In the genomic region with DNA sequence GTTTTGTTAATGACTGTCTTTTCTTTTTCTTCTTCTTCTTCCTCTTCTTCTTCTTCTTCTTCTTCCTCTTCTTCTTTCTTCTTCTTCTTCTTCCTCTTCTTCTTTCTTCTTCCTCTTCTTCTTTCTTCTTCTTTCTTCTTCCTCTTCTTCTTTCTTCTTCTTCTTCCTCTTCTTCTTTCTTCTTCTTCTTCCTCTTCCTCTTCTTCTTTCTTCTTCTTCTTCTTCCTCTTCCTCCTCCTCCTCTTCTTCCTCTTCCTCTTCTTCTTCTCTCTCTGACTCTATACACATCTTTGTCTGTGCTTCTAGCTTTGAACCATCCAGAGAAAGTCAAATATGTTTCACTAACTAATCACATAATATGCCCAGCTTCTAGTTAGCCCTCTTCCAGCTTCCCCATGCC, we compare ENCODE assay signal across 6 cellular contexts.
DNase-seq lines count a peak whose midpoint lies in the region; ATAC-seq and TF ChIP-seq lines count a peak whose summit lies in the region.
"Not testable (repeated sequence)": the region's sequence is repeated elsewhere in the genome, so short reads cannot be mapped to it uniquely, and the experiment has no call there.

No MANE protein-coding gene starts in this region.

- CTCF ChIA-PET in HEK293 (lab: Yijun Ruan, JAX): interaction anchor here (0.7 kb wide), 1 partner anchor 14 kb away, joined by 4 read pairs; no protein-coding TSS in a partner anchor
- CTCF ChIA-PET in activated B cell treated with CpG ODN at 0.5 μM for 24 hours (lab: Charles Lee): not testable (repeated sequence)

- peak overlapping the region; percentile 74 for H2AFZ ChIP-seq in SU-DHL-6 (ENCODE audit: low read depth, low read length, severe bottlenecking)

- H3K27ac ChIP-seq in HEK293 (ENCODE audit: extremely low read depth, low read depth, low read length); SU-DHL-6 (ENCODE audit: low read depth, low read length): not testable (repeated sequence)

- H3K9me2 ChIP-seq in SU-DHL-6 (replicated peaks; ENCODE audit: insufficient read depth, low read length): not testable (repeated sequence)

- H3K9me3 ChIP-seq in HEK293 (ENCODE audit: control insufficient read depth, insufficient read depth, low read depth, low read length); SU-DHL-6 (ENCODE audit: insufficient read depth, low read length): not testable (repeated sequence)

- POLR2A ChIA-PET in HEK293 (lab: Yijun Ruan, JAX); activated B cell treated with CpG ODN at 0.5 μM for 24 hours (lab: Charles Lee): not testable (repeated sequence)

- H3K36me3 ChIP-seq in HEK293 (ENCODE audit: control insufficient read depth in 2 of 2, insufficient read depth in 1 of 2, low read length in 2 of 2); SU-DHL-6 (ENCODE audit: low read length): not testable (repeated sequence)

- intact Hi-C loops in CD14-positive monocyte (cut with micrococcal nuclease); activated B cell treated with CpG ODN at 0.5 μM for 24 hours (cut with micrococcal nuclease); dendritic cell treated with granulocyte-macrophage colony-stimulating factor and Interleukin-4, amounts not matched to agents 40 ng/mL and 50 ng/mL, for 4 days (cut with micrococcal nuclease): not testable (repeated sequence)

- H3K27me3 ChIP-seq in SU-DHL-6 (ENCODE audit: low read length): not testable (repeated sequence)

- not testable (repeated sequence) for H3F3A ChIP-seq in SU-DHL-6 (ENCODE audit: insufficient read depth)

- H3K27me3 Mint-ChIP-seq in CD14-positive monocyte (ENCODE audit: low read depth in 3 of 3); activated B cell treated with CpG ODN at 0.5 μM for 24 hours; dendritic cell treated with granulocyte-macrophage colony-stimulating factor and Interleukin-4, amounts not matched to agents 40 ng/mL and 50 ng/mL, for 4 days; stimulated activated naive CD8-positive, alpha-beta T cell treated with anti-CD3 and anti-CD28 coated beads, Interleukin-15, Interleukin-2, amounts not matched to agents 100 ng/mL and 50 ng/mL, for 24 hours: not testable (repeated sequence)

- not testable (repeated sequence) for H4K20me1 ChIP-seq in SU-DHL-6 (ENCODE audit: low read depth, low read length)

- not testable (repeated sequence) for H3K4me2 ChIP-seq in SU-DHL-6 (ENCODE audit: low read depth, low read length, poor library complexity, severe bottlenecking)

- peaks cover 6 to 14% (median 12%) of the 10 kb centered on the region in 7 donors for H3K9me3 Mint-ChIP-seq in CD14-positive monocyte
- H3K9me3 Mint-ChIP-seq in activated B cell treated with CpG ODN at 0.5 μM for 24 hours; stimulated activated naive CD8-positive, alpha-beta T cell treated with anti-CD3 and anti-CD28 coated beads, Interleukin-15, Interleukin-2, amounts not matched to agents 100 ng/mL and 50 ng/mL, for 24 hours: not testable (repeated sequence)
- peaks cover 12% of the 10 kb centered on the region for H3K9me3 Mint-ChIP-seq in dendritic cell treated with granulocyte-macrophage colony-stimulating factor and Interleukin-4, amounts not matched to agents 40 ng/mL and 50 ng/mL, for 4 days

- H3K4me1 Mint-ChIP-seq in CD14-positive monocyte; activated B cell treated with CpG ODN at 0.5 μM for 24 hours; dendritic cell treated with granulocyte-macrophage colony-stimulating factor and Interleukin-4, amounts not matched to agents 40 ng/mL and 50 ng/mL, for 4 days (ENCODE audit: low read depth); stimulated activated naive CD8-positive, alpha-beta T cell treated with anti-CD3 and anti-CD28 coated beads, Interleukin-15, Interleukin-2, amounts not matched to agents 100 ng/mL and 50 ng/mL, for 24 hours (ENCODE audit: low read depth): not testable (repeated sequence)

- H3K4me1 ChIP-seq in HEK293 (ENCODE audit: control insufficient read depth, insufficient read depth, low read length): not testable (repeated sequence)

- not testable (repeated sequence) for H3K79me2 ChIP-seq in SU-DHL-6 (ENCODE audit: insufficient read depth, low read length)

- H3K36me3 Mint-ChIP-seq in CD14-positive monocyte; activated B cell treated with CpG ODN at 0.5 μM for 24 hours (ENCODE audit: low read depth); dendritic cell treated with granulocyte-macrophage colony-stimulating factor and Interleukin-4, amounts not matched to agents 40 ng/mL and 50 ng/mL, for 4 days (ENCODE audit: low read depth); stimulated activated naive CD8-positive, alpha-beta T cell treated with anti-CD3 and anti-CD28 coated beads, Interleukin-15, Interleukin-2, amounts not matched to agents 100 ng/mL and 50 ng/mL, for 24 hours (ENCODE audit: low read depth): not testable (repeated sequence)

- not testable (repeated sequence) for H3K4me3 ChIP-seq in HEK293 (ENCODE audit: low read depth, low read length); SU-DHL-6 (ENCODE audit: insufficient read depth, low read length, poor library complexity, severe bottlenecking)

- not testable (repeated sequence) for ATAC-seq in activated B cell treated with CpG ODN at 0.5 μM for 24 hours (ENCODE audit: low read depth)

- H3K4me3 Mint-ChIP-seq in CD14-positive monocyte; activated B cell treated with CpG ODN at 0.5 μM for 24 hours; dendritic cell treated with granulocyte-macrophage colony-stimulating factor and Interleukin-4, amounts not matched to agents 40 ng/mL and 50 ng/mL, for 4 days; stimulated activated naive CD8-positive, alpha-beta T cell treated with anti-CD3 and anti-CD28 coated beads, Interleukin-15, Interleukin-2, amounts not matched to agents 100 ng/mL and 50 ng/mL, for 24 hours: not testable (repeated sequence)

- DNase-seq in CD14-positive monocyte (ENCODE audit: low spot score); activated B cell treated with CpG ODN at 0.5 μM for 24 hours: not testable (repeated sequence)

- TF ChIP-seq CTCF in CD14-positive monocyte (IDR thresholded peaks at IDR 0.05); HEK293 (tag by site-specific recombination; IDR thresholded peaks at IDR 0.05); SU-DHL-6 (IDR thresholded peaks at IDR 0.05; ENCODE audit: insufficient read depth, low read length, poor library complexity, severe bottlenecking); activated B cell treated with CpG ODN at 0.5 μM for 24 hours (IDR thresholded peaks at IDR 0.05): not testable (repeated sequence)

- H3K27ac Mint-ChIP-seq in CD14-positive monocyte (peak overlapping the region in 6 of 7 donors; percentile 5 to 83 (median 70)), activated B cell treated with CpG ODN at 0.5 μM for 24 hours (peak overlapping the region; percentile 9)
- H3K27ac Mint-ChIP-seq in dendritic cell treated with granulocyte-macrophage colony-stimulating factor and Interleukin-4, amounts not matched to agents 40 ng/mL and 50 ng/mL, for 4 days: peak overlapping the region; percentile 55
- H3K27ac Mint-ChIP-seq in stimulated activated naive CD8-positive, alpha-beta T cell treated with anti-CD3 and anti-CD28 coated beads, Interleukin-15, Interleukin-2, amounts not matched to agents 100 ng/mL and 50 ng/mL, for 24 hours: peak overlapping the region; percentile 41

- H3K9ac ChIP-seq in SU-DHL-6 (ENCODE audit: low read length): not testable (repeated sequence)

TF ChIP-seq in HEK293, 187 proteins besides CTCF, POLR2A, EP300 and RAD21:
- TF ChIP-seq, protein P1, sequence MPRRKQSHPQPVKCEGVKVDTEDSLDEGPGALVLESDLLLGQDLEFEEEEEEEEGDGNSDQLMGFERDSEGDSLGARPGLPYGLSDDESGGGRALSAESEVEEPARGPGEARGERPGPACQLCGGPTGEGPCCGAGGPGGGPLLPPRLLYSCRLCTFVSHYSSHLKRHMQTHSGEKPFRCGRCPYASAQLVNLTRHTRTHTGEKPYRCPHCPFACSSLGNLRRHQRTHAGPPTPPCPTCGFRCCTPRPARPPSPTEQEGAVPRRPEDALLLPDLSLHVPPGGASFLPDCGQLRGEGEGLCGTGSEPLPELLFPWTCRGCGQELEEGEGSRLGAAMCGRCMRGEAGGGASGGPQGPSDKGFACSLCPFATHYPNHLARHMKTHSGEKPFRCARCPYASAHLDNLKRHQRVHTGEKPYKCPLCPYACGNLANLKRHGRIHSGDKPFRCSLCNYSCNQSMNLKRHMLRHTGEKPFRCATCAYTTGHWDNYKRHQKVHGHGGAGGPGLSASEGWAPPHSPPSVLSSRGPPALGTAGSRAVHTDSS (tag by site-specific recombination; IDR thresholded peaks at IDR 0.05): peak; percentile 92

Comparison
In these comparisons a context has a peak if more than half of its experiments do, and no peak if none do; other contexts are left out.
1. H3K27ac Mint-ChIP-seq: peak in every context shown above with its lines; median percentile 70 in CD14-positive monocyte; 55 in dendritic cell treated with granulocyte-macrophage colony-stimulating factor and Interleukin-4, amounts not matched to agents 40 ng/mL and 50 ng/mL, for 4 days; 41 in stimulated activated naive CD8-positive, alpha-beta T cell treated with anti-CD3 and anti-CD28 coated beads, Interleukin-15, Interleukin-2, amounts not matched to agents 100 ng/mL and 50 ng/mL, for 24 hours; 9 in activated B cell treated with CpG ODN at 0.5 μM for 24 hours.